Comparison of ENCODE assay signal across 17 cellular contexts in genomic region chr1:233844275-233844674, GRCh38.
"Had no signal": no experiment of that assay in that cellular context is flagged by ENCODE, and none has a peak within 500 bp of the region (broad histone marks: within the 10 kb centered on the region; RNA-seq: fewer than 3 reads in every experiment).

No MANE protein-coding gene starts in this region.

- H3K27ac ChIP-seq: RWPE1 had no signal

- DNase-seq: KBM-7; MV-4-11; NCI-H1092; NCI-H1105 treated with DMSO at 0.1 percent for 48 hours; NCI-H1417 treated with DMSO at 0.1 percent for 48 hours; NCI-H146; NCI-H1930; NCI-H2081; NCI-H2107; NCI-H2227 treated with DMSO at 0.1 percent for 48 hours; NCI-H526 treated with DMSO at 0.1 percent for 48 hours; NCI-H774; NK-92 treated with Interleukin-12 subunit alpha and Interleukin-12 subunit beta, amount 100 ng/mL, for 24 hours; SHP77 had no signal

- ATAC-seq: Panc1, SK-N-SH treated with all-trans-retinoic acid at 6 μM for 48 hours had no signal
